ENCODE assay signal across 1 cellular context in genomic region chr13:110490009-110490770, GRCh38.
TF ChIP-seq lines count a peak whose summit lies in the region.

No MANE protein-coding gene starts in this region.

TF ChIP-seq in WTC11, 78 proteins besides CTCF, POLR2A, EP300 and RAD21 (continued from another document):
- TF ChIP-seq ZNF532 (CRISPR knock-in tag; IDR thresholded peaks at IDR 0.05; ENCODE audit: borderline replicate concordance) = no peak
- TF ChIP-seq GABPB1 (CRISPR knock-in tag; IDR thresholded peaks at IDR 0.05) = no peak
- no peak for TF ChIP-seq NR2C2 (CRISPR knock-in tag; IDR thresholded peaks at IDR 0.05)
- TF ChIP-seq, protein P1, sequence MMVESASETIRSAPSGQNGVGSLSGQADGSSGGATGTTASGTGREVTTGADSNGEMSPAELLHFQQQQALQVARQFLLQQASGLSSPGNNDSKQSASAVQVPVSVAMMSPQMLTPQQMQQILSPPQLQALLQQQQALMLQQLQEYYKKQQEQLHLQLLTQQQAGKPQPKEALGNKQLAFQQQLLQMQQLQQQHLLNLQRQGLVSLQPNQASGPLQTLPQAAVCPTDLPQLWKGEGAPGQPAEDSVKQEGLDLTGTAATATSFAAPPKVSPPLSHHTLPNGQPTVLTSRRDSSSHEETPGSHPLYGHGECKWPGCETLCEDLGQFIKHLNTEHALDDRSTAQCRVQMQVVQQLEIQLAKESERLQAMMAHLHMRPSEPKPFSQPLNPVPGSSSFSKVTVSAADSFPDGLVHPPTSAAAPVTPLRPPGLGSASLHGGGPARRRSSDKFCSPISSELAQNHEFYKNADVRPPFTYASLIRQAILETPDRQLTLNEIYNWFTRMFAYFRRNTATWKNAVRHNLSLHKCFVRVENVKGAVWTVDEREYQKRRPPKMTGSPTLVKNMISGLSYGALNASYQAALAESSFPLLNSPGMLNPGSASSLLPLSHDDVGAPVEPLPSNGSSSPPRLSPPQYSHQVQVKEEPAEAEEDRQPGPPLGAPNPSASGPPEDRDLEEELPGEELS (CRISPR knock-in tag; IDR thresholded peaks at IDR 0.05) = no peak
